In the genomic region with DNA sequence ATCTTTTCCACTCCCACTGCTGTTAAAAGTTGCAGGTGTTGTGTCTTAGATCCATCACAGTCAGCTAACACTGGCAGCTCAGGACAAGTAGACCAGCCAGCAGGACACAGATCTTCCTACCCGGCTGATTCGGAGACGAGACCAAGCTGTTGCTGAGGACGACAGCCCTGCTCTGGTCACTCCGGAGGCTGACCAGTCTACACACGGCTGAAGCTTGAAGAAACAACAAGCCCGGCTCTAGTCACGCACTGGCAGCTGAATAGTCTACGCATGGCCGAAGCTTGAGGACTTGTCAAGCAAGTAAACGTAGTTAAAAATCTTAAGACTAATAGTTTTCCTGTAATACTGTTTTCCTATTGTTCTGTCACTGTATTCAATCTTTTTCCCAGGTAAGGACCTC, we compare ENCODE assay signal across 15 cellular contexts. TPM values are rescaled to one million over a fixed set of nuclear protein-coding genes. Genes with fewer than 3 reads are reported as not detected.
DNase-seq lines count a peak whose midpoint lies in the region; ATAC-seq and TF ChIP-seq lines count a peak whose summit lies in the region.
"Had no signal": no experiment of that assay in that cellular context is flagged by ENCODE, and none has a peak within 500 bp of the region (broad histone marks: within the 10 kb centered on the region; RNA-seq: fewer than 3 reads in every experiment).

No MANE protein-coding gene starts in this region.

- H3K27ac ChIP-seq in cardiac muscle cell (peak overlapping the region; percentile 91), left lung (peak overlapping the region; percentile 94 to 97), upper lobe of left lung (peak overlapping the region; percentile 20 to 96 (median 57))
- H3K27ac ChIP-seq: BLaER1 had no signal

- TF ChIP-seq POLR2A in upper lobe of left lung (IDR thresholded peaks at IDR 0.05), result no peak

- no peaks in the 10 kb centered on the region for H3K9me3 Mint-ChIP-seq in activated naive CD8-positive, alpha-beta T cell treated with anti-CD3 and anti-CD28 coated beads, Interleukin-2, amount 10 ng/mL, durations not matched to agents 7 days and 5 days

- H3K27me3 ChIP-seq in cardiac muscle cell, result no peaks in the 10 kb centered on the region
- no peaks in the 10 kb centered on the region for H3K27me3 ChIP-seq in left lung
- H3K27me3 ChIP-seq in upper lobe of left lung, result no peaks in the 10 kb centered on the region
- H3K27me3 ChIP-seq: BLaER1 had no signal

- intact Hi-C loops in Right ventricle myocardium superior (cut with DNase I) (no loop called here), left lung (cut with DNase I) (no loop called here)

- DNase-seq in cardiac muscle cell (ENCODE audit: low read depth in 1 of 2, low spot score in 1 of 2) (no peak), Right ventricle myocardium superior (no peak), left lung (no peak), upper lobe of left lung (no peak), NCI-H2081 treated with DMSO at 0.1 percent for 48 hours (lab: John Stamatoyannopoulos, UW) (no peak), AG08396 (ENCODE audit: low spot score) (no peak)
- no peak for DNase-seq in activated naive CD8-positive, alpha-beta T cell treated with anti-CD3 and anti-CD28 coated beads, Interleukin-2, amount 10 ng/mL, durations not matched to agents 7 days and 5 days
- DNase-seq: activated gamma-delta T cell treated with Interleukin-2 at 50 U/mL for 16 hours; Kasumi-1; left colon; NCI-H510A; stimulated activated CD8-positive, alpha-beta memory T cell treated with anti-CD3 and anti-CD28 coated beads, Interleukin-4, amount 100 ng/mL, for 48 hours had no signal

- H3K4me3 Mint-ChIP-seq in activated naive CD8-positive, alpha-beta T cell treated with anti-CD3 and anti-CD28 coated beads, Interleukin-2, amount 10 ng/mL, durations not matched to agents 7 days and 5 days, result peak overlapping the region; percentile 97

- H3K36me3 ChIP-seq in cardiac muscle cell (no peaks in the 10 kb centered on the region), left lung (no peaks in the 10 kb centered on the region), upper lobe of left lung (no peaks in the 10 kb centered on the region)

- no peak for ATAC-seq in Right ventricle myocardium superior (ENCODE audit: poor library complexity)
- no peak for ATAC-seq in activated naive CD8-positive, alpha-beta T cell treated with anti-CD3 and anti-CD28 coated beads, Interleukin-2, amount 10 ng/mL, durations not matched to agents 7 days and 5 days (ENCODE audit: low read depth)
- no peak for ATAC-seq in left lung
- peak in 1 of 2 donors; percentile 49 for ATAC-seq in upper lobe of left lung (ENCODE audit: low FRiP score in 2 of 2)
- no peak for ATAC-seq in HG03439 (IDR thresholded peaks at IDR 0.05; ENCODE audit: unreplicated experiment)
- ATAC-seq: esophagus mucosa, left colon had no signal

- no peaks in the 10 kb centered on the region for H3K27me3 Mint-ChIP-seq in activated naive CD8-positive, alpha-beta T cell treated with anti-CD3 and anti-CD28 coated beads, Interleukin-2, amount 10 ng/mL, durations not matched to agents 7 days and 5 days

- 69 to 70% methylated on average over 11 of the region's 11 CpGs for WGBS in upper lobe of left lung, 2 donors

- no peak for TF ChIP-seq CTCF in cardiac muscle cell (IDR thresholded peaks at IDR 0.05; ENCODE audit: low read depth, low read length)
- no peak for TF ChIP-seq CTCF in left lung (IDR thresholded peaks at IDR 0.05)
- no peak for TF ChIP-seq CTCF in upper lobe of left lung (IDR thresholded peaks at IDR 0.05)

- TF ChIP-seq EP300 in upper lobe of left lung (IDR thresholded peaks at IDR 0.05), result no peak

- peaks cover 66% of the 10 kb centered on the region for H3K4me1 ChIP-seq in cardiac muscle cell (ENCODE audit: low read depth)
- H3K4me1 ChIP-seq in left lung, result peaks cover 35 to 79% of the 10 kb centered on the region in 2 donors
- peaks cover 35 to 84% (median 57%) of the 10 kb centered on the region in 4 donors for H3K4me1 ChIP-seq in upper lobe of left lung

- H3K4me3 ChIP-seq in cardiac muscle cell (no peak overlapping the region), left lung (peak overlapping the region in 1 of 2 donors; percentile 100), upper lobe of left lung (no peak overlapping the region)

- H3K27ac Mint-ChIP-seq in activated naive CD8-positive, alpha-beta T cell treated with anti-CD3 and anti-CD28 coated beads, Interleukin-2, amount 10 ng/mL, durations not matched to agents 7 days and 5 days, result peak overlapping the region; percentile 7

- peaks cover 48% of the 10 kb centered on the region for H3K4me1 Mint-ChIP-seq in activated naive CD8-positive, alpha-beta T cell treated with anti-CD3 and anti-CD28 coated beads, Interleukin-2, amount 10 ng/mL, durations not matched to agents 7 days and 5 days

- POLR2A ChIA-PET in activated naive CD8-positive, alpha-beta T cell treated with anti-CD3 and anti-CD28 coated beads, Interleukin-2, amount 10 ng/mL, durations not matched to agents 7 days and 5 days (lab: Charles Lee), result interaction anchor here (4.1 kb wide), 1 partner anchor 10 kb away, joined by 27 read pairs; no protein-coding TSS in a partner anchor

- H3K36me3 Mint-ChIP-seq in activated naive CD8-positive, alpha-beta T cell treated with anti-CD3 and anti-CD28 coated beads, Interleukin-2, amount 10 ng/mL, durations not matched to agents 7 days and 5 days, result peaks cover 7% of the 10 kb centered on the region

- H3K9me3 ChIP-seq in cardiac muscle cell (ENCODE audit: low read depth) (no peaks in the 10 kb centered on the region), left lung (no peaks in the 10 kb centered on the region), upper lobe of left lung (no peaks in the 10 kb centered on the region)

RNA-seq across cellular contexts. Expression of a gene that starts 1.8 kb away (rescaled TPM):
- total RNA-seq in cardiac muscle cell, result 26.5 and 38.7 TPM in 2 replicates
- 19.1 and 31.0 TPM in 2 replicates for polyA plus RNA-seq in cardiac muscle cell
- 22.5 TPM for total RNA-seq in Right ventricle myocardium superior
- 10 to 100 TPM; 15.2 to 16.6 TPM for total RNA-seq in activated naive CD8-positive, alpha-beta T cell treated with anti-CD3 and anti-CD28 coated beads, Interleukin-2, amount 10 ng/mL, durations not matched to agents 7 days and 5 days
- 10 to 100 TPM; 22.5 to 31.7 TPM for total RNA-seq in left lung
- total RNA-seq in upper lobe of left lung, result 10 to 100 TPM; 23.7 to 56.6 (median 31.8) TPM

RNA-seq across cellular contexts. Expression of a gene that starts 1.8 kb away (rescaled TPM):
- total RNA-seq in cardiac muscle cell (38.8 and 66.9 TPM in 2 replicates), Right ventricle myocardium superior (8.4 TPM), left lung (10 to 100 TPM; 15.0 to 18.7 TPM), upper lobe of left lung (10 to 100 TPM; 22.8 to 81.7 (median 30.2) TPM)
- polyA plus RNA-seq in cardiac muscle cell, result 20.6 and 23.6 TPM in 2 replicates
- 10 to 100 TPM; 26.1 to 27.9 TPM for total RNA-seq in activated naive CD8-positive, alpha-beta T cell treated with anti-CD3 and anti-CD28 coated beads, Interleukin-2, amount 10 ng/mL, durations not matched to agents 7 days and 5 days
